Comparison of ENCODE assay signal across 10 cellular contexts in genomic region chr16:14303654-14304394, GRCh38.
DNase-seq lines count a peak whose midpoint lies in the region; ATAC-seq, FAIRE-seq and TF ChIP-seq lines count a peak whose summit lies in the region.
"Had no signal": no experiment of that assay in that cellular context is flagged by ENCODE, and none has a peak within 500 bp of the region (broad histone marks: within the 10 kb centered on the region; RNA-seq: fewer than 3 reads in every experiment).

No MANE protein-coding gene starts in this region.

- CTCF ChIA-PET in GM12878 (lab: Yijun Ruan, JAX): interaction anchor here (0.6 to 8.9 kb wide), 8 partner anchors 17 to 384 kb away, joined by 3 to 49 read pairs (median 4); partner anchors contain the start of gene ERCC4

- intact Hi-C loops in left cardiac atrium (cut with DNase I): no loop called here
- intact Hi-C loops in GM12878 (cut with micrococcal nuclease; ENCODE audit: unreplicated experiment): loop anchor here (2.0 to 10.0 kb wide), 3 partner anchors 103 to 328 kb away; partner anchors contain the start of genes BFAR and PARN
- intact Hi-C loops in right lobe of liver (cut with DNase I): no loop called here
- intact Hi-C loops in upper lobe of right lung (cut with DNase I): no loop called here

- no peaks in the 10 kb centered on the region for H3K36me3 ChIP-seq in cardiac muscle cell
- H3K36me3 ChIP-seq in GM12878 (ENCODE audit: control insufficient read depth in 2 of 2, insufficient read depth in 2 of 2, low read length in 1 of 2): no peaks in the 10 kb centered on the region
- no peaks in the 10 kb centered on the region for H3K36me3 ChIP-seq in right lobe of liver
- no peaks in the 10 kb centered on the region for H3K36me3 ChIP-seq in upper lobe of right lung

- DNase-seq in cardiac muscle cell (ENCODE audit: low read depth in 1 of 2, low spot score in 1 of 2) (peak in 1 of 2 donors; percentile 18), left cardiac atrium (no peak), GM12878 (ENCODE audit: low read depth, low spot score) (no peak), right lobe of liver (peak in 2 of 3 donors; percentile 69 to 79), upper lobe of right lung (no peak), SKM-1 (lab: John Stamatoyannopoulos, UW; ENCODE audit: unreplicated experiment) (no peak)
- DNase-seq: NCI-H345 had no signal

- H3K9me3 ChIP-seq in cardiac muscle cell (ENCODE audit: low read depth) (no peaks in the 10 kb centered on the region), GM12878 (replicated peaks; ENCODE audit: control insufficient read depth, insufficient read depth, low read length) (no peaks in the 10 kb centered on the region; the same call in 2 of the 3 replicates), right lobe of liver (no peaks in the 10 kb centered on the region), upper lobe of right lung (no peaks in the 10 kb centered on the region)

- no peak for TF ChIP-seq EP300 in GM12878 (IDR thresholded peaks at IDR 0.05; ENCODE audit: borderline replicate concordance in 1 of 2, control insufficient read depth in 1 of 2, low read depth in 2 of 2, low read length in 2 of 2)

- TSS peak; percentile 57 for BruUV-seq in GM12878 (replicated peaks; lab: Mats Ljungman, UMichigan)

- SMC1A ChIA-PET in GM12878 (lab: Charles Lee; ENCODE audit: uncharacterized antibody, unreplicated experiment): interaction anchor here (0.9 to 10.7 kb wide), 9 partner anchors 18 to 380 kb away, joined by 3 to 95 read pairs (median 6); no protein-coding TSS in a partner anchor

- H3K27ac ChIP-seq in cardiac muscle cell (no peak overlapping the region), GM12878 (ENCODE audit: control insufficient read depth, insufficient read depth) (peak overlapping the region; percentile 92), right lobe of liver (peak overlapping the region; percentile 25 to 82 (median 75)), upper lobe of right lung (no peak overlapping the region)

- TF ChIP-seq POLR2A in GM12878 (IDR thresholded peaks at IDR 0.05; ENCODE audit: low read depth, low read length) (no peak), right lobe of liver (IDR thresholded peaks at IDR 0.05) (no peak)

- RAD21 ChIA-PET in GM12878 (lab: Charles Lee; ENCODE audit: unreplicated experiment): interaction anchor here (0.5 to 8.9 kb wide), 14 partner anchors 7 to 501 kb away, joined by 3 to 75 read pairs (median 4); no protein-coding TSS in a partner anchor

- H3K4me1 ChIP-seq in cardiac muscle cell (ENCODE audit: low read depth) (peaks cover 22% of the 10 kb centered on the region), GM12878 (ENCODE audit: control insufficient read depth, insufficient read depth, low read length) (peaks cover 30% of the 10 kb centered on the region), right lobe of liver (peaks cover 0 to 38% (median 15%) of the 10 kb centered on the region in 4 donors), upper lobe of right lung (no peaks in the 10 kb centered on the region)

- H3K79me2 ChIP-seq in GM12878 (ENCODE audit: control insufficient read depth, insufficient read depth, low read length): peaks cover 69% of the 10 kb centered on the region

- H4K20me1 ChIP-seq in GM12878 (ENCODE audit: control insufficient read depth, insufficient read depth): no peaks in the 10 kb centered on the region

- ATAC-seq in left cardiac atrium (no peak), GM12878 (peak; percentile 6; the same call in 1 of the 3 replicates), right lobe of liver (peak; percentile 12 to 35 (median 30)), upper lobe of right lung (no peak), HG03139 (IDR thresholded peaks at IDR 0.05; ENCODE audit: unreplicated experiment) (no peak), HG03439 (IDR thresholded peaks at IDR 0.05; ENCODE audit: unreplicated experiment) (no peak)

- H3K4me3 ChIP-seq in cardiac muscle cell (peak overlapping the region; percentile 90), GM12878 (peak overlapping the region; percentile 91), right lobe of liver (peak overlapping the region; percentile 83 to 99 (median 91)), upper lobe of right lung (peak overlapping the region; percentile 72)

- in situ Hi-C loops in GM12878 (cut with MboI): no loop called here

- no peak overlapping the region for H2AFZ ChIP-seq in GM12878 (ENCODE audit: control insufficient read depth, low read depth, low read length)

- TF ChIP-seq RAD21 in GM12878 (IDR thresholded peaks at IDR 0.05; ENCODE audit: insufficient read depth, low read depth, low read length): no peak

- H3K9ac ChIP-seq in GM12878 (ENCODE audit: control insufficient read depth, insufficient read depth, low read length): peak overlapping the region; percentile 92

- FAIRE-seq in GM12878 (lab: Jason Lieb, UNC): no peak
- FAIRE-seq: G401.6 had no signal

- POLR2A ChIA-PET in GM12878 (lab: Charles Lee): interaction anchor here (0.5 to 1.6 kb wide), 7 partner anchors 13 to 380 kb away, joined by 3 to 6 read pairs (median 3); no protein-coding TSS in a partner anchor

- H3K27me3 ChIP-seq in cardiac muscle cell: no peaks in the 10 kb centered on the region
- no peaks in the 10 kb centered on the region for H3K27me3 ChIP-seq in GM12878 (replicated peaks in 1 of 2; ENCODE audit: control insufficient read depth in 2 of 2, insufficient read depth in 2 of 2, low read length in 1 of 2)
- H3K27me3 ChIP-seq in right lobe of liver: no peaks in the 10 kb centered on the region
- H3K27me3 ChIP-seq in upper lobe of right lung: peaks cover 7% of the 10 kb centered on the region

- peak overlapping the region; percentile 72 for H3K4me2 ChIP-seq in GM12878 (ENCODE audit: control insufficient read depth, insufficient read depth)

- TF ChIP-seq CTCF in cardiac muscle cell (IDR thresholded peaks at IDR 0.05; ENCODE audit: low read depth, low read length) (no peak), GM12878 (IDR thresholded peaks at IDR 0.05 in 2 of 3, conservative IDR thresholded peaks at IDR 0.05 in 1 of 3; ENCODE audit: control insufficient read depth in 2 of 3, extremely low read depth in 1 of 3, insufficient read depth in 1 of 3, low read depth in 3 of 3, low read length in 3 of 3) (no peak), right lobe of liver (IDR thresholded peaks at IDR 0.05) (no peak), upper lobe of right lung (IDR thresholded peaks at IDR 0.05) (no peak)

- 3% methylated on average over 30 of the region's 30 CpGs for WGBS in GM12878 (ENCODE audit: insufficient coverage, insufficient replicate concordance, low lambda C conversion rate, missing lambda C conversion rate)
- WGBS in right lobe of liver (ENCODE audit: insufficient coverage, low coverage, low lambda C conversion rate, missing lambda C conversion rate): 27% methylated on average over 11 of the region's 30 CpGs

TF ChIP-seq in GM12878, 131 proteins besides CTCF, POLR2A, EP300 and RAD21 (continues in another document):
- no peak for TF ChIP-seq MEF2B (IDR thresholded peaks at IDR 0.05; ENCODE audit: partially characterized antibody, poor library complexity, severe bottlenecking)
- TF ChIP-seq SIN3A (IDR thresholded peaks at IDR 0.05; ENCODE audit: low read depth, low read length): peak; percentile 55; the same call in 1 of the 2 replicates
- no peak for TF ChIP-seq ZNF207 (IDR thresholded peaks at IDR 0.05; ENCODE audit: borderline replicate concordance)
- no peak for TF ChIP-seq RAD51 (IDR thresholded peaks at IDR 0.05)
- TF ChIP-seq ZNF274 (IDR thresholded peaks at IDR 0.05; ENCODE audit: insufficient read depth, insufficient read length): no peak
- no peak for TF ChIP-seq FOXM1 (IDR thresholded peaks at IDR 0.05; ENCODE audit: low read depth, low read length)
- TF ChIP-seq RB1 (IDR thresholded peaks at IDR 0.05; ENCODE audit: borderline replicate concordance): no peak
- TF ChIP-seq STAT1 (conservative IDR thresholded peaks at IDR 0.05): no peak
- no peak for TF ChIP-seq BHLHE40 (IDR thresholded peaks at IDR 0.05; ENCODE audit: borderline replicate concordance in 1 of 2, low read depth in 2 of 2, low read length in 1 of 2)
- no peak for TF ChIP-seq LARP7 (IDR thresholded peaks at IDR 0.05)
- TF ChIP-seq NR2C2 (IDR thresholded peaks at IDR 0.05; ENCODE audit: borderline replicate concordance, control insufficient read depth, insufficient read length, low read depth): no peak
- TF ChIP-seq CHD2 (IDR thresholded peaks at IDR 0.05; ENCODE audit: borderline replicate concordance, low read depth, low read length): 0 out of 2 replicates have a peak, but pooled peaks have one; percentile 21
- no peak for TF ChIP-seq KLF5 (IDR thresholded peaks at IDR 0.05; ENCODE audit: partially characterized antibody)
- no peak for TF ChIP-seq SMAD5 (IDR thresholded peaks at IDR 0.05; ENCODE audit: low read depth)
- TF ChIP-seq RBBP5 (conservative IDR thresholded peaks at IDR 0.05): no peak
- TF ChIP-seq EED (IDR thresholded peaks at IDR 0.05; ENCODE audit: low read depth): no peak
- peak; percentile 44; the same call in 1 of the 2 replicates for TF ChIP-seq IKZF1 (conservative IDR thresholded peaks at IDR 0.05)
- TF ChIP-seq IKZF2 (IDR thresholded peaks at IDR 0.05): 0 out of 4 replicates have a peak, but pooled peaks of 1 of the 2 experiments have one; percentile 15
- TF ChIP-seq NR2F1 (conservative IDR thresholded peaks at IDR 0.05): 0 out of 2 replicates have a peak, but pooled peaks have one; percentile 11

Comparison
In these comparisons a context has a peak if more than half of its experiments do, and no peak if none do; other contexts are left out.
1. DNase-seq: peak in right lobe of liver (2 of 3); none in left cardiac atrium (single experiment), GM12878 (single experiment), upper lobe of right lung (single experiment) and SKM-1 (single experiment).
2. H3K27ac ChIP-seq: peak in GM12878 (single experiment) and right lobe of liver (3 of 3); none in cardiac muscle cell (single experiment) and upper lobe of right lung (single experiment).
3. ATAC-seq: peak in GM12878 (single experiment) and right lobe of liver (4 of 4); none in left cardiac atrium (0 of 2), upper lobe of right lung (single experiment), HG03139 (single experiment) and HG03439 (single experiment).
4. Peak in every context shown above with its lines, with median percentiles within 50 percentile points of each other: H3K4me3 ChIP-seq.